In the genomic region with DNA sequence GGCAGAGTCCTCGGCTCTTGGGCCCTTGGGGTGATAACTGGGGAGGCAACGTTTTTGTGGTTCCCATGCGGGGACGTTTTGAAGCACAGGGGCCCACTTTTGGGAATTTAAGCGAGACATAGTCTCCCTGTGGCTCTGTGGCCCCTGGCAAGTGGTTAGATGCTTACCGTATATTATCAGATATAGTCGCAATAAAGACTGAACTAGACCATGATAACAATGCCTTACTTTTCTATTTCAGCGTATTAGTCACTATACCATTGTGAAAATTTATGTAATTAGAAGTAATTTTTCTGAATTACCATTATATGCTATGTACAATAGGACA, we compare ENCODE assay signal across 8 cellular contexts. TPM values are rescaled to one million over a fixed set of nuclear protein-coding genes. Genes with fewer than 3 reads are reported as not detected.
DNase-seq lines count a peak whose midpoint lies in the region; ATAC-seq lines count a peak whose summit lies in the region.

No MANE protein-coding gene starts in this region.

- no peaks in the 10 kb centered on the region for H3K27me3 Mint-ChIP-seq in dendritic cell treated with granulocyte-macrophage colony-stimulating factor and Interleukin-4, amounts not matched to agents 40 ng/mL and 50 ng/mL, for 4 days

- WGBS in HUES64, result 22% methylated on average over 7 of the region's 8 CpGs
- no CpG with 5 or more reads among the region's 8 CpGs for WGBS in neuronal stem cell (ENCODE audit: extremely low coverage in 2 of 2, insufficient read length in 2 of 2, insufficient replicate concordance in 1 of 2), 2 donors

- H3K36me3 ChIP-seq in ES-I3 (ENCODE audit: insufficient read depth, low read length), result no peaks in the 10 kb centered on the region
- no peaks in the 10 kb centered on the region for H3K36me3 ChIP-seq in HUES64 (ENCODE audit: insufficient read depth, low read length)
- no peaks in the 10 kb centered on the region for H3K36me3 ChIP-seq in neuronal stem cell (replicated peaks in 1 of 2; ENCODE audit: control insufficient read depth in 2 of 2, insufficient read depth in 2 of 2, low read length in 2 of 2)

- peak overlapping the region; percentile 91 for H3K27ac Mint-ChIP-seq in dendritic cell treated with granulocyte-macrophage colony-stimulating factor and Interleukin-4, amounts not matched to agents 40 ng/mL and 50 ng/mL, for 4 days

- H3K23ac ChIP-seq in neuronal stem cell (ENCODE audit: low read depth, low read length, poor library complexity), result peak overlapping the region; percentile 55

- H3K4me1 Mint-ChIP-seq in dendritic cell treated with granulocyte-macrophage colony-stimulating factor and Interleukin-4, amounts not matched to agents 40 ng/mL and 50 ng/mL, for 4 days (ENCODE audit: low read depth), result peaks cover 58% of the 10 kb centered on the region

- H3K27me3 ChIP-seq in HUES64 (ENCODE audit: insufficient read depth, low read length) (peaks cover 51% of the 10 kb centered on the region), neuronal stem cell (ENCODE audit: control insufficient read depth in 3 of 3, insufficient read depth in 3 of 3, low read depth in 1 of 3, low read length in 3 of 3) (peaks cover 0 to 64% (median 21%) of the 10 kb centered on the region in 3 experiments)

- H3K4me2 ChIP-seq in neuronal stem cell (ENCODE audit: insufficient read depth, low read length, poor library complexity, severe bottlenecking), result peak overlapping the region; percentile 64

- H3K4ac ChIP-seq in neuronal stem cell (ENCODE audit: low read length), result no peak overlapping the region

- H3K18ac ChIP-seq in neuronal stem cell (ENCODE audit: low read length), result peak overlapping the region; percentile 19

- no peak overlapping the region for H2BK15ac ChIP-seq in neuronal stem cell (ENCODE audit: low read length)

- H3K9me3 ChIP-seq in ES-I3 (ENCODE audit: control insufficient read depth, insufficient read depth, low read length), result no peaks in the 10 kb centered on the region
- H3K9me3 ChIP-seq in HUES64 (ENCODE audit: insufficient read depth, low read depth, low read length), result no peaks in the 10 kb centered on the region
- no peaks in the 10 kb centered on the region for H3K9me3 ChIP-seq in neuronal stem cell (replicated peaks in 1 of 2; ENCODE audit: control insufficient read depth in 2 of 2, insufficient read depth in 1 of 2, low read depth in 1 of 2, low read length in 2 of 2)

- no peak overlapping the region for H3K14ac ChIP-seq in neuronal stem cell (ENCODE audit: low read length)

- H4K8ac ChIP-seq in neuronal stem cell (ENCODE audit: low read depth, low read length), result no peak overlapping the region

- H3K4me3 ChIP-seq in HUES64 (ENCODE audit: low read length), result peak overlapping the region; percentile 66
- peak overlapping the region in 1 of 2 donors; percentile 73 for H3K4me3 ChIP-seq in neuronal stem cell (ENCODE audit: low read length in 2 of 2)

- ATAC-seq in HG02852 (IDR thresholded peaks at IDR 0.05; ENCODE audit: unreplicated experiment) (no peak), HG02840 (IDR thresholded peaks at IDR 0.05; ENCODE audit: low FRiP score, unreplicated experiment) (no peak)

- DNase-seq in neuronal stem cell (ENCODE audit: low spot score) (no peak), DMS 273 (lab: John Stamatoyannopoulos, UW; ENCODE audit: unreplicated experiment) (no peak), DMS 273 treated with DMSO at 0.1 percent for 48 hours (lab: John Stamatoyannopoulos, UW) (no peak)

- intact Hi-C loops in dendritic cell treated with granulocyte-macrophage colony-stimulating factor and Interleukin-4, amounts not matched to agents 40 ng/mL and 50 ng/mL, for 4 days (cut with micrococcal nuclease), result loop anchor here (5.0 kb wide), 2 partner anchors 68 to 698 kb away; a partner anchor contains a TSS

- H2AK5ac ChIP-seq in neuronal stem cell (ENCODE audit: low read depth, low read length), result no peak overlapping the region

- no peak overlapping the region for H2BK12ac ChIP-seq in neuronal stem cell (ENCODE audit: low read length)

- H2BK5ac ChIP-seq in neuronal stem cell (ENCODE audit: low read length), result no peak overlapping the region

- peak overlapping the region; percentile 81 for H3K4me3 Mint-ChIP-seq in dendritic cell treated with granulocyte-macrophage colony-stimulating factor and Interleukin-4, amounts not matched to agents 40 ng/mL and 50 ng/mL, for 4 days

- no peak overlapping the region for H2BK120ac ChIP-seq in neuronal stem cell (ENCODE audit: low read depth, low read length)

- H3K79me1 ChIP-seq in neuronal stem cell (ENCODE audit: low read depth, low read length), result peaks cover 3% of the 10 kb centered on the region

- H4K91ac ChIP-seq in neuronal stem cell (ENCODE audit: low read depth, low read length, poor library complexity), result no peak overlapping the region

- H3K9ac ChIP-seq in ES-I3 (ENCODE audit: low read depth, low read length), result peak overlapping the region; percentile 58; the same call in 1 of the 2 replicates
- no peak overlapping the region for H3K9ac ChIP-seq in HUES64 (ENCODE audit: low read depth, low read length)
- no peak overlapping the region for H3K9ac ChIP-seq in neuronal stem cell (ENCODE audit: low read depth, low read length, poor library complexity)

- H3K4me1 ChIP-seq in ES-I3 (ENCODE audit: insufficient read depth, low read length) (no peaks in the 10 kb centered on the region), HUES64 (ENCODE audit: insufficient read depth, low read length) (no peaks in the 10 kb centered on the region), neuronal stem cell (ENCODE audit: control insufficient read depth in 2 of 2, insufficient read depth in 1 of 2, low read depth in 1 of 2, low read length in 2 of 2) (peaks cover 6% of the 10 kb centered on the region in 2 donors)

- no peaks in the 10 kb centered on the region for H3K9me3 Mint-ChIP-seq in dendritic cell treated with granulocyte-macrophage colony-stimulating factor and Interleukin-4, amounts not matched to agents 40 ng/mL and 50 ng/mL, for 4 days

- no peak overlapping the region for H3K27ac ChIP-seq in HUES64 (ENCODE audit: low read depth, low read length)
- H3K27ac ChIP-seq in neuronal stem cell (replicated peaks; ENCODE audit: low read length), result no peak overlapping the region

- peaks cover 9% of the 10 kb centered on the region for H3K36me3 Mint-ChIP-seq in dendritic cell treated with granulocyte-macrophage colony-stimulating factor and Interleukin-4, amounts not matched to agents 40 ng/mL and 50 ng/mL, for 4 days (ENCODE audit: low read depth)

- peak overlapping the region; percentile 91 for H2AFZ ChIP-seq in neuronal stem cell (ENCODE audit: low read length)

RNA-seq across cellular contexts. Expression of a gene that starts 0.5 kb away (rescaled TPM):
- polyA plus RNA-seq in HUES64 (2013, experiment 1 of 2), result 5.8 TPM
- polyA plus RNA-seq in HUES64 (2013, experiment 2 of 2), result 6.4 TPM
- polyA plus RNA-seq in neuronal stem cell (2013, experiment 1 of 2), result 5.4 TPM
- 5.4 TPM for polyA plus RNA-seq in neuronal stem cell (2013, experiment 2 of 2)

RNA-seq across cellular contexts. Expression of a gene that starts 53.3 kb away (rescaled TPM):
- polyA plus RNA-seq in HUES64 (2013, experiment 1 of 2), result 0.60 TPM
- 1.2 TPM for polyA plus RNA-seq in HUES64 (2013, experiment 2 of 2)
- 2.9 TPM for polyA plus RNA-seq in neuronal stem cell (2013, experiment 1 of 2)
- polyA plus RNA-seq in neuronal stem cell (2013, experiment 2 of 2), result 2.9 TPM
